ENCODE assay signal across 10 cellular contexts in genomic region chr14:51653855-51654548, GRCh38. TPM values are rescaled to one million over a fixed set of nuclear protein-coding genes. Genes with fewer than 3 reads are reported as not detected.
DNase-seq lines count a peak whose midpoint lies in the region; ATAC-seq and TF ChIP-seq lines count a peak whose summit lies in the region.
"Had no signal": no experiment of that assay in that cellular context is flagged by ENCODE, and none has a peak within 500 bp of the region (broad histone marks: within the 10 kb centered on the region; RNA-seq: fewer than 3 reads in every experiment).

No MANE protein-coding gene starts in this region.

- H3K27ac Mint-ChIP-seq in activated T-helper 2 cell treated with anti-CD3 and anti-CD28 coated beads, Interferon-gamma antibody, Interleukin-2, Interleukin-4, amounts not matched to agents 10 μg/mL and 5 μg/mL and 100 μg/mL, durations not matched to agents 14 hours and 24 hours and 36 hours = no peak overlapping the region
- no peak overlapping the region for H3K27ac Mint-ChIP-seq in stimulated activated effector memory CD8-positive, alpha-beta T cell treated with anti-CD3 and anti-CD28 coated beads, Interleukin-12 subunit alpha, Interleukin-12 subunit beta, amount 100 ng/mL, for 72 hours

- peak overlapping the region; percentile 84 for H3K4me2 ChIP-seq in hepatocyte

- no peak overlapping the region for H2AFZ ChIP-seq in hepatocyte

- no peaks in the 10 kb centered on the region for H3K9me3 Mint-ChIP-seq in activated T-helper 2 cell treated with anti-CD3 and anti-CD28 coated beads, Interferon-gamma antibody, Interleukin-2, Interleukin-4, amounts not matched to agents 10 μg/mL and 5 μg/mL and 100 μg/mL, durations not matched to agents 14 hours and 24 hours and 36 hours
- no peaks in the 10 kb centered on the region for H3K9me3 Mint-ChIP-seq in stimulated activated effector memory CD8-positive, alpha-beta T cell treated with anti-CD3 and anti-CD28 coated beads, Interleukin-12 subunit alpha, Interleukin-12 subunit beta, amount 100 ng/mL, for 72 hours

- H3K4me1 Mint-ChIP-seq in activated T-helper 2 cell treated with anti-CD3 and anti-CD28 coated beads, Interferon-gamma antibody, Interleukin-2, Interleukin-4, amounts not matched to agents 10 μg/mL and 5 μg/mL and 100 μg/mL, durations not matched to agents 14 hours and 24 hours and 36 hours (ENCODE audit: low read depth) = peaks cover 35% of the 10 kb centered on the region
- H3K4me1 Mint-ChIP-seq in stimulated activated effector memory CD8-positive, alpha-beta T cell treated with anti-CD3 and anti-CD28 coated beads, Interleukin-12 subunit alpha, Interleukin-12 subunit beta, amount 100 ng/mL, for 72 hours = peaks cover 17% of the 10 kb centered on the region

- no peaks in the 10 kb centered on the region for H3K36me3 ChIP-seq in HUES48 (ENCODE audit: control insufficient read depth, insufficient read depth, low read length)
- no peaks in the 10 kb centered on the region for H3K36me3 ChIP-seq in hepatocyte (replicated peaks; ENCODE audit: insufficient read depth, low read depth)
- H3K36me3 ChIP-seq: HAP-1 had no signal

- 51% methylated on average over 5 of the region's 5 CpGs for WGBS in hepatocyte (ENCODE audit: low lambda C conversion rate, missing lambda C conversion rate)

- no peak for TF ChIP-seq CTCF in hepatocyte (IDR thresholded peaks at IDR 0.05; ENCODE audit: poor library complexity)

- no peak for DNase-seq in activated T-helper 2 cell treated with anti-CD3 and anti-CD28 coated beads, Interferon-gamma antibody, Interleukin-2, Interleukin-4, amounts not matched to agents 10 μg/mL and 5 μg/mL and 100 μg/mL, durations not matched to agents 14 hours and 24 hours and 36 hours (ENCODE audit: low spot score)
- no peak for DNase-seq in hepatocyte (ENCODE audit: low spot score)
- DNase-seq in stimulated activated effector memory CD8-positive, alpha-beta T cell treated with anti-CD3 and anti-CD28 coated beads, Interleukin-12 subunit alpha, Interleukin-12 subunit beta, amount 100 ng/mL, for 72 hours (ENCODE audit: low spot score in 2 of 2) = no peak
- no peak for DNase-seq in cerebellum (ENCODE audit: low spot score)
- DNase-seq in GM19238 (ENCODE audit: insufficient read length, low spot score) = no peak
- DNase-seq in A172 (ENCODE audit: low spot score) = no peak
- DNase-seq: RPMI8226 had no signal

- peaks cover 19% of the 10 kb centered on the region for H4K20me1 ChIP-seq in hepatocyte (ENCODE audit: insufficient read depth, poor library complexity, severe bottlenecking)

- H3K27me3 ChIP-seq in HUES48 (ENCODE audit: control insufficient read depth, insufficient read depth, low read length) = no peaks in the 10 kb centered on the region
- no peaks in the 10 kb centered on the region for H3K27me3 ChIP-seq in hepatocyte

- H3K9me3 ChIP-seq in HUES48 (ENCODE audit: control insufficient read depth, insufficient read depth, low read length) (no peaks in the 10 kb centered on the region), hepatocyte (ENCODE audit: low read depth) (no peaks in the 10 kb centered on the region)
- H3K9me3 ChIP-seq: HAP-1 had no signal

- no peak for ATAC-seq in stimulated activated effector memory CD8-positive, alpha-beta T cell treated with anti-CD3 and anti-CD28 coated beads, Interleukin-12 subunit alpha, Interleukin-12 subunit beta, amount 100 ng/mL, for 72 hours
- ATAC-seq in HG03457 (IDR thresholded peaks at IDR 0.05; ENCODE audit: unreplicated experiment) = no peak

- H3K9ac ChIP-seq in HUES48 (ENCODE audit: low read depth, low read length) = no peak overlapping the region

- H3K4me1 ChIP-seq in HUES48 (ENCODE audit: control insufficient read depth, insufficient read depth, low read length) (peaks cover 17% of the 10 kb centered on the region), hepatocyte (ENCODE audit: insufficient read depth) (peaks cover 10% of the 10 kb centered on the region)

- no peaks in the 10 kb centered on the region for H3K9me2 ChIP-seq in hepatocyte (replicated peaks; ENCODE audit: insufficient read depth)

- H3K4me3 ChIP-seq in HUES48 (ENCODE audit: low read depth, low read length) = peak overlapping the region; percentile 83
- H3K4me3 ChIP-seq in hepatocyte = peak overlapping the region; percentile 94

- intact Hi-C loops in activated T-helper 2 cell treated with anti-CD3 and anti-CD28 coated beads, Interferon-gamma antibody, Interleukin-2, Interleukin-4, amounts not matched to agents 10 μg/mL and 5 μg/mL and 100 μg/mL, durations not matched to agents 14 hours and 24 hours and 36 hours (cut with micrococcal nuclease) = loop anchor here (2.0 to 10.0 kb wide), 8 partner anchors 23 to 899 kb away; partner anchors contain the start of genes GPR137C, TRIM9 and TXNDC16

- peaks cover 11% of the 10 kb centered on the region for H3K27me3 Mint-ChIP-seq in activated T-helper 2 cell treated with anti-CD3 and anti-CD28 coated beads, Interferon-gamma antibody, Interleukin-2, Interleukin-4, amounts not matched to agents 10 μg/mL and 5 μg/mL and 100 μg/mL, durations not matched to agents 14 hours and 24 hours and 36 hours (ENCODE audit: low read depth)

- peaks cover 85% of the 10 kb centered on the region for H3K79me2 ChIP-seq in hepatocyte

- H3K27ac ChIP-seq in HUES48 (ENCODE audit: low read depth, low read length) (no peak overlapping the region), hepatocyte (peak overlapping the region; percentile 97)

- H3K36me3 Mint-ChIP-seq in activated T-helper 2 cell treated with anti-CD3 and anti-CD28 coated beads, Interferon-gamma antibody, Interleukin-2, Interleukin-4, amounts not matched to agents 10 μg/mL and 5 μg/mL and 100 μg/mL, durations not matched to agents 14 hours and 24 hours and 36 hours (ENCODE audit: low read depth) = peaks cover 3% of the 10 kb centered on the region
- H3K36me3 Mint-ChIP-seq in stimulated activated effector memory CD8-positive, alpha-beta T cell treated with anti-CD3 and anti-CD28 coated beads, Interleukin-12 subunit alpha, Interleukin-12 subunit beta, amount 100 ng/mL, for 72 hours = no peaks in the 10 kb centered on the region

- peak overlapping the region; percentile 26 for H3K4me3 Mint-ChIP-seq in activated T-helper 2 cell treated with anti-CD3 and anti-CD28 coated beads, Interferon-gamma antibody, Interleukin-2, Interleukin-4, amounts not matched to agents 10 μg/mL and 5 μg/mL and 100 μg/mL, durations not matched to agents 14 hours and 24 hours and 36 hours (ENCODE audit: low read depth)
- H3K4me3 Mint-ChIP-seq in stimulated activated effector memory CD8-positive, alpha-beta T cell treated with anti-CD3 and anti-CD28 coated beads, Interleukin-12 subunit alpha, Interleukin-12 subunit beta, amount 100 ng/mL, for 72 hours = peak overlapping the region; percentile 71

RNA-seq across cellular contexts. Expression of gene FRMD6, which starts 2.3 kb away (rescaled TPM):
- 11.6 and 17.8 TPM in 2 replicates for total RNA-seq in activated T-helper 2 cell treated with anti-CD3 and anti-CD28 coated beads, Interferon-gamma antibody, Interleukin-2, Interleukin-4, amounts not matched to agents 10 μg/mL and 5 μg/mL and 100 μg/mL, durations not matched to agents 14 hours and 24 hours and 36 hours
- total RNA-seq in hepatocyte (37.4 and 64.4 TPM in 2 replicates), cerebellum (23.7 TPM)
- polyA plus RNA-seq in hepatocyte = 17.0 and 18.9 TPM in 2 replicates
- total RNA-seq in A172 (2014; rRNA removed; shearing (Covaris generic)) = 47.9 and 53.1 TPM in 2 replicates
